1 cellular context compared by ENCODE assay signal in genomic region chr4:16110199-16110598, GRCh38.
TF ChIP-seq lines count a peak whose summit lies in the region.

No MANE protein-coding gene starts in this region.

TF ChIP-seq in HepG2, 621 proteins besides CTCF, POLR2A, EP300 and RAD21 (continued from another document):
- TF ChIP-seq ZKSCAN8 (CRISPR knock-in tag; IDR thresholded peaks at IDR 0.05; ENCODE audit: borderline replicate concordance) (no peak), MBNL3 (CRISPR knock-in tag; conservative IDR thresholded peaks at IDR 0.05) (no peak), PCBP1 (IDR thresholded peaks at IDR 0.05; ENCODE audit: borderline replicate concordance, low read depth, low read length) (peak; percentile 77; the same call in 1 of the 2 replicates), TFDP2 (CRISPR knock-in tag; IDR thresholded peaks at IDR 0.05) (no peak), MIER2 (CRISPR knock-in tag; IDR thresholded peaks at IDR 0.05) (no peak), ATF2 (CRISPR knock-in tag; IDR thresholded peaks at IDR 0.05) (no peak)
